In genomic region chr16:87490799-87491521, GRCh38 we compare ENCODE assay signal across 8 cellular contexts. TPM values are rescaled to one million over a fixed set of nuclear protein-coding genes. Genes with fewer than 3 reads are reported as not detected.
DNase-seq lines count a peak whose midpoint lies in the region; TF ChIP-seq lines count a peak whose summit lies in the region.
"Not testable (repeated sequence)": the region's sequence is repeated elsewhere in the genome, so short reads cannot be mapped to it uniquely, and the experiment has no call there.

No MANE protein-coding gene starts in this region.

- intact Hi-C loops in prostate gland (cut with DNase I): loop anchor here (10.0 kb wide), 1 partner anchor 176 kb away; the partner anchor contains the start of gene C16orf95

- TF ChIP-seq CTCF in AG10803 (conservative IDR thresholded peaks at IDR 0.05; ENCODE audit: low read length); prostate gland (IDR thresholded peaks at IDR 0.05): not testable (repeated sequence)

- H3K27ac ChIP-seq in effector memory CD4-positive, alpha-beta T cell (ENCODE audit: insufficient read depth, low read length, poor library complexity, severe bottlenecking): peak overlapping the region; percentile 74
- H3K27ac ChIP-seq in prostate gland: not testable (repeated sequence)

- not testable (repeated sequence) for TF ChIP-seq POLR2A in prostate gland (IDR thresholded peaks at IDR 0.05)

- DNase-seq in AG10803 (ENCODE audit: low read depth); prostate gland (ENCODE audit: low spot score): not testable (repeated sequence)
- DNase-seq in HuH-7 (ENCODE audit: low spot score): peak; percentile 58
- peak; percentile 21 to 58 (median 36) for DNase-seq in activated CD4-positive, CD25-positive, alpha-beta regulatory T cell (lab: John Stamatoyannopoulos, UW)
- peak in 3 of 4 experiments; percentile 13 to 42 (median 18) for DNase-seq in activated naive CD4-positive, alpha-beta T cell (lab: John Stamatoyannopoulos, UW)
- peak; percentile 44 to 53 (median 49) for DNase-seq in effector memory CD4-positive, alpha-beta T cell
- DNase-seq in kidney tubule cell (ENCODE audit: low spot score): peak; percentile 43
- DNase-seq in stimulated activated CD8-positive, alpha-beta memory T cell treated with anti-CD3 and anti-CD28 coated beads, Interleukin-7, amount 100 ng/mL, for 4 hours (ENCODE audit: low read depth in 2 of 2): peak; percentile 35 to 40

- WGBS in prostate gland: 35% methylated on average over 44 of the region's 45 CpGs

- H3K27me3 ChIP-seq in effector memory CD4-positive, alpha-beta T cell (replicated peaks; ENCODE audit: control insufficient read depth, insufficient read depth, low read length, poor library complexity, severe bottlenecking); prostate gland (replicated peaks; ENCODE audit: insufficient read depth): not testable (repeated sequence)

- not testable (repeated sequence) for H3K36me3 ChIP-seq in effector memory CD4-positive, alpha-beta T cell (ENCODE audit: control insufficient read depth, insufficient read depth, low read length); prostate gland

- H3K4me1 ChIP-seq in effector memory CD4-positive, alpha-beta T cell (ENCODE audit: control insufficient read depth, insufficient read depth, low read length, poor library complexity, severe bottlenecking): peaks cover 24% of the 10 kb centered on the region
- H3K4me1 ChIP-seq in prostate gland (replicated peaks): peaks cover 18% of the 10 kb centered on the region

- H3K9me3 ChIP-seq in effector memory CD4-positive, alpha-beta T cell (ENCODE audit: control insufficient read depth, low read length); prostate gland: not testable (repeated sequence)

- H3K4me3 ChIP-seq in AG10803 (ENCODE audit: low read length) (peak overlapping the region; percentile 63), prostate gland (peak overlapping the region; percentile 26 to 32)
- H3K4me3 ChIP-seq in effector memory CD4-positive, alpha-beta T cell (ENCODE audit: insufficient read depth, low read depth, low read length, poor library complexity, severe bottlenecking): peak overlapping the region; percentile 54

RNA-seq across cellular contexts. Expression of gene ZCCHC14, which starts 1.9 kb away (rescaled TPM):
- total RNA-seq in prostate gland: 10 to 100 TPM; 14.9 to 55.7 TPM
